Comparison of ENCODE assay signal across 9 cellular contexts in genomic region chr4:170114636-170115035, GRCh38. TPM values are rescaled to one million over a fixed set of nuclear protein-coding genes. Genes with fewer than 3 reads are reported as not detected.
"Had no signal": no experiment of that assay in that cellular context is flagged by ENCODE, and none has a peak within 500 bp of the region (broad histone marks: within the 10 kb centered on the region; RNA-seq: fewer than 3 reads in every experiment).

No MANE protein-coding gene starts in this region.

- H3K36me3 ChIP-seq: HAP-1 had no signal

- H3K4me1 ChIP-seq: HAP-1 had no signal

- H3K9ac ChIP-seq: GM23248 had no signal

- H3K36me3 Mint-ChIP-seq: IgD-negative memory B cell had no signal

- DNase-seq: GM23248, GOT3, H7, HFFc6, KBM-7 had no signal

- ATAC-seq: HCT116, HepG2 had no signal

- H3K4me3 ChIP-seq: GM23248, HAP-1 had no signal

- H3K27ac Mint-ChIP-seq: HFFc6, IgD-negative memory B cell had no signal

- H3K9me3 ChIP-seq: HAP-1 had no signal

- H3K9me3 Mint-ChIP-seq: HFFc6, IgD-negative memory B cell had no signal

- H3K27ac ChIP-seq: GM23248 had no signal

- H2AFZ ChIP-seq: GM23248 had no signal

- H3K4me3 Mint-ChIP-seq: HFFc6, IgD-negative memory B cell had no signal

RNA-seq across cellular contexts. Expression of gene AADAT, which starts 24.9 kb away (rescaled TPM):
- polyA plus RNA-seq: IgD-negative memory B cell had no signal
